1 cellular context compared by ENCODE assay signal in the genomic region with DNA sequence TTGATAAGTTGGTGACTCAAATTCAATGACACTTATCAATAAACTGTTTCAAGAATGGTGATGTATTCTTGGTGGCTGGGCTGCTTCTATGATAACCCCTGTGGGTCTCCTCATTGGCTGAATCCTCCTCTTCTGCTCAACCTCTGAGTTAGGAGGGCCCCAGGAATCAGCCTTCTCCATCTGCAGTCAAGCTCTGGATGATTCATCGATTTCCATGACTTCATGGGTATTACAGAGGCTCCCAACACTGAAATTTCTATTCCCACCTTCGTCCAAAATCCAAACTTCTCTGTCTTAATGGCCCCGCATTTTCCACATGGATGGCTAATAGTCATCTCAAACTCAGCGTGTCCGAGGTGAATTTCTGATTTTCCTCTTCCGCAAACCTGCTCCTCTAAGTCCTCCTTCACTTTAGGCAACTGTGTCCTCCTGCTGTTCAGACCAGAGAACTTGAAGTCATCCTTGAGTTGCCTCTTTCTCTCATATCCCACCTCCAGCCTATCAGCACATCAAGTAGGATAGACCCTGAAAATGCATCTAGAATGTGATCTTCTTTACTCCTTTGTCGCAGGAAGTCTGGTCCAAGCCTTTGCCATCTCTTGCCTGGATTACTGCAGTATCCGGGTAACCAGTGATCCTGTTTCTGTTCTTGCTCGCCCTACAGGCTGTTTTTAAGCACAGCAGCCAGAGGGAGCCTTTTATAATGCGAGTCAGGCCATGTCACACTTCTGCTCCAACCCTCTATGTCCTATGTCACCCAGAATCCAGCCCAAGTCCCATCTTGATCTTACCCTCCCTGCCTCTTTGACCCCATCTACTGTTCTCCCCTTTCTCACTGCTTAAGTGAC.
TF ChIP-seq lines count a peak whose summit lies in the region.

No MANE protein-coding gene starts in this region.

TF ChIP-seq in WTC11, 78 proteins besides CTCF, POLR2A, EP300 and RAD21 (continued from another document):
- TF ChIP-seq, protein P1, sequence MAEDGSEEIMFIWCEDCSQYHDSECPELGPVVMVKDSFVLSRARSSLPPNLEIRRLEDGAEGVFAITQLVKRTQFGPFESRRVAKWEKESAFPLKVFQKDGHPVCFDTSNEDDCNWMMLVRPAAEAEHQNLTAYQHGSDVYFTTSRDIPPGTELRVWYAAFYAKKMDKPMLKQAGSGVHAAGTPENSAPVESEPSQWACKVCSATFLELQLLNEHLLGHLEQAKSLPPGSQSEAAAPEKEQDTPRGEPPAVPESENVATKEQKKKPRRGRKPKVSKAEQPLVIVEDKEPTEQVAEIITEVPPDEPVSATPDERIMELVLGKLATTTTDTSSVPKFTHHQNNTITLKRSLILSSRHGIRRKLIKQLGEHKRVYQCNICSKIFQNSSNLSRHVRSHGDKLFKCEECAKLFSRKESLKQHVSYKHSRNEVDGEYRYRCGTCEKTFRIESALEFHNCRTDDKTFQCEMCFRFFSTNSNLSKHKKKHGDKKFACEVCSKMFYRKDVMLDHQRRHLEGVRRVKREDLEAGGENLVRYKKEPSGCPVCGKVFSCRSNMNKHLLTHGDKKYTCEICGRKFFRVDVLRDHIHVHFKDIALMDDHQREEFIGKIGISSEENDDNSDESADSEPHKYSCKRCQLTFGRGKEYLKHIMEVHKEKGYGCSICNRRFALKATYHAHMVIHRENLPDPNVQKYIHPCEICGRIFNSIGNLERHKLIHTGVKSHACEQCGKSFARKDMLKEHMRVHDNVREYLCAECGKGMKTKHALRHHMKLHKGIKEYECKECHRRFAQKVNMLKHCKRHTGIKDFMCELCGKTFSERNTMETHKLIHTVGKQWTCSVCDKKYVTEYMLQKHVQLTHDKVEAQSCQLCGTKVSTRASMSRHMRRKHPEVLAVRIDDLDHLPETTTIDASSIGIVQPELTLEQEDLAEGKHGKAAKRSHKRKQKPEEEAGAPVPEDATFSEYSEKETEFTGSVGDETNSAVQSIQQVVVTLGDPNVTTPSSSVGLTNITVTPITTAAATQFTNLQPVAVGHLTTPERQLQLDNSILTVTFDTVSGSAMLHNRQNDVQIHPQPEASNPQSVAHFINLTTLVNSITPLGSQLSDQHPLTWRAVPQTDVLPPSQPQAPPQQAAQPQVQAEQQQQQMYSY (CRISPR knock-in tag; IDR thresholded peaks at IDR 0.05) = no peak
- TF ChIP-seq, protein P2, sequence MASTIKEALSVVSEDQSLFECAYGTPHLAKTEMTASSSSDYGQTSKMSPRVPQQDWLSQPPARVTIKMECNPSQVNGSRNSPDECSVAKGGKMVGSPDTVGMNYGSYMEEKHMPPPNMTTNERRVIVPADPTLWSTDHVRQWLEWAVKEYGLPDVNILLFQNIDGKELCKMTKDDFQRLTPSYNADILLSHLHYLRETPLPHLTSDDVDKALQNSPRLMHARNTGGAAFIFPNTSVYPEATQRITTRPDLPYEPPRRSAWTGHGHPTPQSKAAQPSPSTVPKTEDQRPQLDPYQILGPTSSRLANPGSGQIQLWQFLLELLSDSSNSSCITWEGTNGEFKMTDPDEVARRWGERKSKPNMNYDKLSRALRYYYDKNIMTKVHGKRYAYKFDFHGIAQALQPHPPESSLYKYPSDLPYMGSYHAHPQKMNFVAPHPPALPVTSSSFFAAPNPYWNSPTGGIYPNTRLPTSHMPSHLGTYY (CRISPR knock-in tag; IDR thresholded peaks at IDR 0.05) = no peak
- no peak for TF ChIP-seq FOXK1 (CRISPR knock-in tag; IDR thresholded peaks at IDR 0.05)
- TF ChIP-seq ZNF396 (CRISPR knock-in tag; IDR thresholded peaks at IDR 0.05; ENCODE audit: borderline replicate concordance) = no peak
- no peak for TF ChIP-seq GABPB1 (CRISPR knock-in tag; IDR thresholded peaks at IDR 0.05)
- no peak for TF ChIP-seq SOX15 (CRISPR knock-in tag; IDR thresholded peaks at IDR 0.05)
- TF ChIP-seq PRRX2 (CRISPR knock-in tag; IDR thresholded peaks at IDR 0.05) = no peak
- TF ChIP-seq, protein P3, sequence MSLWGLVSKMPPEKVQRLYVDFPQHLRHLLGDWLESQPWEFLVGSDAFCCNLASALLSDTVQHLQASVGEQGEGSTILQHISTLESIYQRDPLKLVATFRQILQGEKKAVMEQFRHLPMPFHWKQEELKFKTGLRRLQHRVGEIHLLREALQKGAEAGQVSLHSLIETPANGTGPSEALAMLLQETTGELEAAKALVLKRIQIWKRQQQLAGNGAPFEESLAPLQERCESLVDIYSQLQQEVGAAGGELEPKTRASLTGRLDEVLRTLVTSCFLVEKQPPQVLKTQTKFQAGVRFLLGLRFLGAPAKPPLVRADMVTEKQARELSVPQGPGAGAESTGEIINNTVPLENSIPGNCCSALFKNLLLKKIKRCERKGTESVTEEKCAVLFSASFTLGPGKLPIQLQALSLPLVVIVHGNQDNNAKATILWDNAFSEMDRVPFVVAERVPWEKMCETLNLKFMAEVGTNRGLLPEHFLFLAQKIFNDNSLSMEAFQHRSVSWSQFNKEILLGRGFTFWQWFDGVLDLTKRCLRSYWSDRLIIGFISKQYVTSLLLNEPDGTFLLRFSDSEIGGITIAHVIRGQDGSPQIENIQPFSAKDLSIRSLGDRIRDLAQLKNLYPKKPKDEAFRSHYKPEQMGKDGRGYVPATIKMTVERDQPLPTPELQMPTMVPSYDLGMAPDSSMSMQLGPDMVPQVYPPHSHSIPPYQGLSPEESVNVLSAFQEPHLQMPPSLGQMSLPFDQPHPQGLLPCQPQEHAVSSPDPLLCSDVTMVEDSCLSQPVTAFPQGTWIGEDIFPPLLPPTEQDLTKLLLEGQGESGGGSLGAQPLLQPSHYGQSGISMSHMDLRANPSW (CRISPR knock-in tag; conservative IDR thresholded peaks at IDR 0.05; ENCODE audit: low read depth) = no peak
- TF ChIP-seq, protein P4, sequence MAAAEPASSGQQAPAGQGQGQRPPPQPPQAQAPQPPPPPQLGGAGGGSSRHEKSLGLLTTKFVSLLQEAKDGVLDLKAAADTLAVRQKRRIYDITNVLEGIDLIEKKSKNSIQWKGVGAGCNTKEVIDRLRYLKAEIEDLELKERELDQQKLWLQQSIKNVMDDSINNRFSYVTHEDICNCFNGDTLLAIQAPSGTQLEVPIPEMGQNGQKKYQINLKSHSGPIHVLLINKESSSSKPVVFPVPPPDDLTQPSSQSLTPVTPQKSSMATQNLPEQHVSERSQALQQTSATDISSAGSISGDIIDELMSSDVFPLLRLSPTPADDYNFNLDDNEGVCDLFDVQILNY (CRISPR knock-in tag; IDR thresholded peaks at IDR 0.05) = no peak
- TF ChIP-seq OVOL2 (CRISPR knock-in tag; IDR thresholded peaks at IDR 0.05; ENCODE audit: borderline replicate concordance) = no peak
- TF ChIP-seq, protein P5, sequence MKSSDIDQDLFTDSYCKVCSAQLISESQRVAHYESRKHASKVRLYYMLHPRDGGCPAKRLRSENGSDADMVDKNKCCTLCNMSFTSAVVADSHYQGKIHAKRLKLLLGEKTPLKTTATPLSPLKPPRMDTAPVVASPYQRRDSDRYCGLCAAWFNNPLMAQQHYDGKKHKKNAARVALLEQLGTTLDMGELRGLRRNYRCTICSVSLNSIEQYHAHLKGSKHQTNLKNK (CRISPR knock-in tag; IDR thresholded peaks at IDR 0.05) = no peak
